10 cellular contexts compared by ENCODE assay signal in the genomic region with DNA sequence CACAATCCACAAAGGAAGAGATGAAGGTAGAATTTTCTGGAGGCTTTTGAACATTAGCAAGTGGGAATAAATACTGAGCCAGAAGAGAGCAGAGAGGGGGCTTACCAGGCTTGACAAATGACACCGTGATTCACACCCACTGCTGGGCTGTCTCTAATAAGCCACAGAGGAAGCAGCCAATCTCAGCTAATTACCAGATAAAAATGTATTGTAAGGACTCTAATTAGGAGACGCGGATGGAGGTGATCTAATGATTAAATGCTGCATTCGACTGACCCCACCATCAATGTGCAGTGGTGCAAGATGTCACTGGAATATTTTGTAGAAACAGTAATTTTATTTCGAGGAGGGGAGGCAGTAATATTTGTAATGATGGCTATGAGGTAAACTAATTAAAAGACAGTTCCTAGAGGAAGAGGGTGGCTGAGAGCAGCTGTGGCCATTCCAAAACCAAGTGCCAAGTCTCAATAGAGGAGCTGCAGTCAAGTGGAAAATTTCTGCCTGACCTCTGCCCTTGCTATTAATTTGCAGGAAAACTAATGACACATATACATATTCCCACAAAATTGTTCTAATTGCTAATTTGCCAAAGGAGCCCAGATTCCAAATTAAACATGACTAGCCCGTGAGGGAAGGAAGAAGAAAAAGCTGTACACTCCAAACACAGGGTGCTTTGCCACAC.
DNase-seq lines count a peak whose midpoint lies in the region; ATAC-seq and TF ChIP-seq lines count a peak whose summit lies in the region.
"Had no signal": no experiment of that assay in that cellular context is flagged by ENCODE, and none has a peak within 500 bp of the region (broad histone marks: within the 10 kb centered on the region; RNA-seq: fewer than 3 reads in every experiment).

No MANE protein-coding gene starts in this region.

- peak overlapping the region; percentile 78 for H3K27ac ChIP-seq in lower lobe of right lung
- peak overlapping the region; percentile 97 for H3K27ac ChIP-seq in subcutaneous abdominal adipose tissue (ENCODE audit: low read depth, low read length)

- ATAC-seq in lower lobe of right lung (peak in 1 of 2 donors; percentile 16), HG02623 (IDR thresholded peaks at IDR 0.05; ENCODE audit: unreplicated experiment) (no peak), HG02840 (IDR thresholded peaks at IDR 0.05; ENCODE audit: low FRiP score, unreplicated experiment) (no peak)
- no peak for ATAC-seq in activated CD4-positive, CD25-positive, alpha-beta regulatory T cell treated with anti-CD3 and anti-CD28 coated beads, Interleukin-2, amount 50 U/mL, for 24 hours

- H3K9me3 ChIP-seq in adipocyte (ENCODE audit: control insufficient read depth, low read length) (no peaks in the 10 kb centered on the region), lower lobe of right lung (no peaks in the 10 kb centered on the region), subcutaneous abdominal adipose tissue (ENCODE audit: control insufficient read depth in 5 of 5, low read length in 5 of 5) (no peaks in the 10 kb centered on the region)

- no peak overlapping the region for H3K4me3 ChIP-seq in adipocyte (ENCODE audit: low read length)
- no peak overlapping the region for H3K4me3 ChIP-seq in lower lobe of right lung
- no peak overlapping the region for H3K4me3 ChIP-seq in subcutaneous abdominal adipose tissue (ENCODE audit: low read depth in 1 of 5, low read length in 5 of 5)

- intact Hi-C loops in lower lobe of right lung (cut with DNase I), result no loop called here

- peaks cover 33% of the 10 kb centered on the region for H3K4me1 ChIP-seq in adipocyte (ENCODE audit: control insufficient read depth, insufficient read depth, low read length)
- H3K4me1 ChIP-seq in lower lobe of right lung, result peaks cover 37% of the 10 kb centered on the region
- peaks cover 4 to 40% (median 32%) of the 10 kb centered on the region in 5 donors for H3K4me1 ChIP-seq in subcutaneous abdominal adipose tissue (ENCODE audit: control insufficient read depth in 5 of 5, insufficient read depth in 5 of 5, low read length in 5 of 5)

- H3K9ac ChIP-seq in adipocyte (ENCODE audit: low read length) (peak overlapping the region; percentile 85), subcutaneous abdominal adipose tissue (ENCODE audit: low read length in 5 of 5) (peak overlapping the region in 4 of 5 donors; percentile 14 to 80 (median 27))

- no peak for TF ChIP-seq CTCF in lower lobe of right lung (IDR thresholded peaks at IDR 0.05)

- H3K36me3 ChIP-seq in adipocyte (ENCODE audit: control insufficient read depth, insufficient read depth, low read length, severe bottlenecking) (peaks cover 36% of the 10 kb centered on the region), lower lobe of right lung (peaks cover 54% of the 10 kb centered on the region), subcutaneous abdominal adipose tissue (ENCODE audit: control insufficient read depth in 5 of 5, insufficient read depth in 5 of 5, low read length in 5 of 5) (peaks cover 24 to 40% (median 31%) of the 10 kb centered on the region in 5 donors)

- no peaks in the 10 kb centered on the region for H3K27me3 ChIP-seq in adipocyte (replicated peaks; ENCODE audit: control insufficient read depth, insufficient read depth, low read length)
- H3K27me3 ChIP-seq in lower lobe of right lung (ENCODE audit: low read depth), result no peaks in the 10 kb centered on the region
- H3K27me3 ChIP-seq in subcutaneous abdominal adipose tissue (ENCODE audit: control insufficient read depth in 5 of 5, insufficient read depth in 4 of 5, low read length in 5 of 5), result no peaks in the 10 kb centered on the region

- DNase-seq in NCI-H82 (lab: John Stamatoyannopoulos, UW), result peak; percentile 26
- no peak for DNase-seq in NCI-H82 treated with DMSO at 0.1 percent for 48 hours (lab: John Stamatoyannopoulos, UW; ENCODE audit: unreplicated experiment)
- no peak for DNase-seq in adipocyte (ENCODE audit: low read depth)
- DNase-seq in lower lobe of right lung, result no peak
- DNase-seq: ACHN; effector CD4-positive, alpha-beta T cell had no signal
